17 cellular contexts compared by ENCODE assay signal in genomic region chr15:51629612-51630011, GRCh38. TPM values are rescaled to one million over a fixed set of nuclear protein-coding genes. Genes with fewer than 3 reads are reported as not detected.
DNase-seq lines count a peak whose midpoint lies in the region; ATAC-seq, FAIRE-seq and TF ChIP-seq lines count a peak whose summit lies in the region.
"Had no signal": no experiment of that assay in that cellular context is flagged by ENCODE, and none has a peak within 500 bp of the region (broad histone marks: within the 10 kb centered on the region; RNA-seq: fewer than 3 reads in every experiment).

No MANE protein-coding gene starts in this region.

- H2AK5ac ChIP-seq in H1 (ENCODE audit: low read depth, low read length), result no peak overlapping the region

- H4K8ac ChIP-seq in H1 (ENCODE audit: extremely low read depth, insufficient read depth, low read length), result peak overlapping the region; percentile 28; the same call in 1 of the 2 replicates

- TF ChIP-seq CTCF in H1 (IDR thresholded peaks at IDR 0.05; ENCODE audit: control extremely low read depth in 1 of 3, insufficient read depth in 1 of 3, low read depth in 1 of 3, low read length in 3 of 3) (no peak), mucosa of descending colon (IDR thresholded peaks at IDR 0.05) (no peak), uterus (IDR thresholded peaks at IDR 0.05) (no peak), ovary (IDR thresholded peaks at IDR 0.05) (no peak)

- H3K9ac ChIP-seq in BLaER1 treated with 17β-estradiol and CSF1 and Interleukin-3, amounts not matched to agents 10 nM and 100 nM, result peak overlapping the region in 7 of 11 experiments; percentile 40 to 86 (median 72); a peak in 12 of 22 replicates
- no peak overlapping the region for H3K9ac ChIP-seq in H1 (replicated peaks in 1 of 4; ENCODE audit: extremely low read depth in 1 of 4, low read depth in 3 of 4, low read length in 3 of 4)

- TF ChIP-seq EP300 in H1 (IDR thresholded peaks at IDR 0.05; ENCODE audit: borderline replicate concordance in 1 of 2, low read depth in 2 of 2, low read length in 2 of 2) (no peak), ovary (IDR thresholded peaks at IDR 0.05) (no peak)

- no peak overlapping the region for H4K91ac ChIP-seq in H1 (replicated peaks; ENCODE audit: insufficient read length, low read length)

- H4K5ac ChIP-seq in H1 (ENCODE audit: insufficient read length, low read depth, low read length), result no peak overlapping the region

- no peak overlapping the region for H2BK5ac ChIP-seq in H1 (ENCODE audit: low read depth, low read length)

- H3K27me3 ChIP-seq in BLaER1 treated with 17β-estradiol and CSF1 and Interleukin-3, amounts not matched to agents 10 nM and 100 nM, result no peaks in the 10 kb centered on the region
- peaks cover 0 to 3% (median 0%) of the 10 kb centered on the region in 4 experiments; a peak in 1 of 7 replicates for H3K27me3 ChIP-seq in H1 (replicated peaks in 1 of 4; ENCODE audit: control insufficient read depth in 3 of 4, extremely low read depth in 1 of 4, insufficient read depth in 3 of 4, low read length in 3 of 4)
- H3K27me3 ChIP-seq in uterus, result no peaks in the 10 kb centered on the region
- no peaks in the 10 kb centered on the region for H3K27me3 ChIP-seq in ovary
- H3K27me3 ChIP-seq: thyroid gland had no signal

- H3K23ac ChIP-seq in H1 (ENCODE audit: insufficient read length), result no peak overlapping the region

- POLR2A ChIA-PET in H1 (lab: Charles Lee; ENCODE audit: partially characterized antibody), result no interaction called here

- no peaks in the 10 kb centered on the region for H3K79me1 ChIP-seq in H1 (ENCODE audit: low read depth, low read length)

- intact Hi-C loops in mucosa of descending colon (cut with DNase I, micrococcal nuclease) (no loop called here), uterus (cut with DNase I; ENCODE audit: low total_unique reads) (no loop called here), ovary (cut with DNase I) (no loop called here)

- no peak overlapping the region for H3K14ac ChIP-seq in H1 (ENCODE audit: insufficient read length)

- H3K4ac ChIP-seq in H1 (replicated peaks; ENCODE audit: insufficient read length, low read depth, low read length), result no peak overlapping the region

- peak overlapping the region in 8 of 11 experiments; percentile 36 to 78 (median 70); a peak in 16 of 22 replicates for H3K4me2 ChIP-seq in BLaER1 treated with 17β-estradiol and CSF1 and Interleukin-3, amounts not matched to agents 10 nM and 100 nM
- H3K4me2 ChIP-seq in H1 (ENCODE audit: insufficient read depth in 1 of 2, low read depth in 2 of 2, low read length in 2 of 2), result no peak overlapping the region

- H3K36me3 ChIP-seq in BLaER1 treated with 17β-estradiol and CSF1 and Interleukin-3, amounts not matched to agents 10 nM and 100 nM, result no peaks in the 10 kb centered on the region
- H3K36me3 ChIP-seq in H1 (ENCODE audit: control insufficient read depth in 2 of 4, insufficient read depth in 4 of 4, low read length in 3 of 4), result no peaks in the 10 kb centered on the region
- H3K36me3 ChIP-seq in mucosa of descending colon (ENCODE audit: low read depth), result no peaks in the 10 kb centered on the region
- H3K36me3 ChIP-seq in uterus, result no peaks in the 10 kb centered on the region
- no peaks in the 10 kb centered on the region for H3K36me3 ChIP-seq in ovary
- H3K36me3 ChIP-seq: thyroid gland had no signal

- no peak overlapping the region for H3K56ac ChIP-seq in H1 (replicated peaks; ENCODE audit: insufficient read length, low read depth, low read length)

- no peak for TF ChIP-seq POLR2A in H1 (IDR thresholded peaks at IDR 0.05; ENCODE audit: control extremely low read depth in 1 of 2, low read depth in 2 of 2, low read length in 2 of 2)
- TF ChIP-seq POLR2A in uterus (IDR thresholded peaks at IDR 0.05), result no peak
- TF ChIP-seq POLR2A in ovary (IDR thresholded peaks at IDR 0.05), result no peak

- H3K9me3 ChIP-seq in BLaER1 treated with 17β-estradiol and CSF1 and Interleukin-3, amounts not matched to agents 10 nM and 100 nM (replicated peaks in 1 of 11), result no peaks in the 10 kb centered on the region
- no peaks in the 10 kb centered on the region for H3K9me3 ChIP-seq in H1 (ENCODE audit: insufficient read depth in 2 of 2, low read depth in 1 of 2, low read length in 1 of 2)
- no peaks in the 10 kb centered on the region for H3K9me3 ChIP-seq in mucosa of descending colon
- H3K9me3 ChIP-seq in uterus, result no peaks in the 10 kb centered on the region
- H3K9me3 ChIP-seq in ovary, result no peaks in the 10 kb centered on the region
- H3K9me3 ChIP-seq: thyroid gland had no signal

- no peak overlapping the region for H2AFZ ChIP-seq in H1 (ENCODE audit: low read length)

- ATAC-seq in mucosa of descending colon (peak; percentile 58), GM18520 (IDR thresholded peaks at IDR 0.05; ENCODE audit: unreplicated experiment) (no peak)

- no peak for FAIRE-seq in H1 (lab: Jason Lieb, UNC)

- H3K27ac ChIP-seq in BLaER1 treated with 17β-estradiol and CSF1 and Interleukin-3, amounts not matched to agents 10 nM and 100 nM, result peak overlapping the region in 8 of 11 experiments; percentile 62 to 99 (median 90); a peak in 17 of 22 replicates
- H3K27ac ChIP-seq in H1 (ENCODE audit: low read depth, low read length), result no peak overlapping the region
- no peak overlapping the region for H3K27ac ChIP-seq in uterus
- H3K27ac ChIP-seq in ovary, result no peak overlapping the region
- H3K27ac ChIP-seq: epithelial cell of prostate, thyroid gland had no signal

- no peak overlapping the region for H3K18ac ChIP-seq in H1 (ENCODE audit: extremely low read depth, low read length)

- H3K4me3 ChIP-seq in BLaER1 treated with 17β-estradiol and CSF1 and Interleukin-3, amounts not matched to agents 10 nM and 100 nM, result no peak overlapping the region
- H3K4me3 ChIP-seq in H1 (ENCODE audit: extremely low read depth in 1 of 4, insufficient read depth in 2 of 4, low read depth in 3 of 4, low read length in 4 of 4), result no peak overlapping the region
- H3K4me3 ChIP-seq in mucosa of descending colon, result no peak overlapping the region
- no peak overlapping the region for H3K4me3 ChIP-seq in uterus
- no peak overlapping the region for H3K4me3 ChIP-seq in ovary
- H3K4me3 ChIP-seq: thyroid gland had no signal

- TF ChIP-seq RAD21 in H1 (IDR thresholded peaks at IDR 0.05 in 1 of 2, conservative IDR thresholded peaks at IDR 0.05 in 1 of 2; ENCODE audit: low read depth in 2 of 2, low read length in 2 of 2), result no peak

- H3K79me2 ChIP-seq in H1 (ENCODE audit: control insufficient read depth in 1 of 2, insufficient read depth in 2 of 2, low read length in 2 of 2), result no peaks in the 10 kb centered on the region

- peaks cover 10 to 89% (median 38%) of the 10 kb centered on the region in 10 experiments for H3K4me1 ChIP-seq in BLaER1 treated with 17β-estradiol and CSF1 and Interleukin-3, amounts not matched to agents 10 nM and 100 nM
- H3K4me1 ChIP-seq in H1 (replicated peaks in 1 of 4; ENCODE audit: control insufficient read depth in 3 of 4, insufficient read depth in 4 of 4, low read length in 3 of 4) (no peaks in the 10 kb centered on the region; a peak in 1 of 7 replicates), mucosa of descending colon (ENCODE audit: low read depth) (peaks cover under 1% of the 10 kb centered on the region), uterus (no peaks in the 10 kb centered on the region), ovary (ENCODE audit: insufficient read depth) (no peaks in the 10 kb centered on the region)
- H3K4me1 ChIP-seq: thyroid gland had no signal

- H2BK20ac ChIP-seq in H1 (ENCODE audit: low read length), result no peak overlapping the region

- DNase-seq in NOMO-1 (lab: John Stamatoyannopoulos, UW; ENCODE audit: unreplicated experiment in 2 of 2) (peak; percentile 92 to 93), H1 (ENCODE audit: low read depth in 1 of 2, low spot score in 2 of 2) (no peak), mucosa of descending colon (no peak), uterus (no peak), ovary (no peak), DMS 273 treated with DMSO at 0.1 percent for 48 hours (lab: John Stamatoyannopoulos, UW) (no peak)
- DNase-seq: activated naive CD4-positive, alpha-beta T cell; DMS53; NCI-H1694; NCI-H748 treated with DMSO at 0.1 percent for 48 hours; SHP77; thyroid gland had no signal

- no peak overlapping the region for H2BK12ac ChIP-seq in H1 (ENCODE audit: low read depth, low read length)

- 76% methylated on average over 1 of the region's 1 CpG; no CpG with 5 or more reads in 1 of the 2 experiments for WGBS in H1 (ENCODE audit: extremely low coverage in 1 of 2, insufficient coverage in 1 of 2, insufficient read length in 1 of 2, insufficient replicate concordance in 2 of 2, low coverage in 1 of 2, low lambda C conversion rate in 2 of 2, missing lambda C conversion rate in 1 of 2), 2 experiments
- 72 to 78% (median 75%) methylated on average over 1 of the region's 1 CpG for WGBS in ovary, 3 donors

- CTCF ChIA-PET in H1 (lab: Charles Lee; ENCODE audit: partially characterized antibody), result no interaction called here

- H2BK120ac ChIP-seq in H1 (replicated peaks; ENCODE audit: low read depth, low read length), result no peak overlapping the region

- H3K23me2 ChIP-seq in H1 (ENCODE audit: low read depth, low read length), result no peaks in the 10 kb centered on the region

- no peaks in the 10 kb centered on the region for H4K20me1 ChIP-seq in BLaER1 treated with 17β-estradiol and CSF1 and Interleukin-3, amounts not matched to agents 10 nM and 100 nM
- H4K20me1 ChIP-seq in H1 (replicated peaks in 1 of 2; ENCODE audit: control insufficient read depth in 1 of 2, insufficient read depth in 2 of 2, low read length in 2 of 2), result no peaks in the 10 kb centered on the region

- no peak overlapping the region for H2BK15ac ChIP-seq in H1 (ENCODE audit: low read length)

RNA-seq across cellular contexts. Expression of gene DMXL2, which starts 7.0 kb away (rescaled TPM):
- total RNA-seq in H1 (2021; fragmentation: NEBNext Ultra II Directional; extraction: Animal tissue kit (Norgen Biotek cat#: 25700)), result 10.6 and 11.4 TPM in 2 replicates
- polyA plus RNA-seq in H1 (2011; rRNA removed), result 5.9 and 9.5 TPM in 2 replicates
- 8.8 TPM for polyA plus RNA-seq in H1 (2011; cell fraction: cytosol; rRNA removed)
- 6.1 TPM for polyA plus RNA-seq in H1 (2011; cell fraction: nucleus; rRNA removed)
- polyA plus RNA-seq in H1 (2012, experiment 1 of 2), result 7.9 to 10.5 TPM (median 8.9 TPM) in 4 replicates
- 0.46 TPM for polyA plus RNA-seq in H1 (2012, experiment 2 of 2)
- 4.3 TPM for polyA plus RNA-seq in H1 (2013, experiment 1 of 2)
- polyA plus RNA-seq in H1 (2013, experiment 2 of 2), result 3.5 TPM
- polyA minus RNA-seq in H1 (2011; rRNA and poly(A)+ RNA removed), result 12.4 and 12.5 TPM in 2 replicates
- polyA minus RNA-seq in H1 (2011; cell fraction: cytosol; rRNA and poly(A)+ RNA removed), result 11.0 TPM
- polyA minus RNA-seq in H1 (2011; cell fraction: nucleus; rRNA and poly(A)+ RNA removed), result 17.8 TPM
- total RNA-seq in mucosa of descending colon, result 10 to 100 TPM; 36.5 to 45.5 (median 43.0) TPM
- total RNA-seq in uterus, result 100 to 1,000 TPM in 1 of 4 donors, 10 to 100 TPM in 2, 1 to 10 TPM in 1; 6.9 to 100 (median 26.6) TPM
- total RNA-seq in ovary, result 10 to 100 TPM; 12.1 to 28.5 (median 16.1) TPM
- 10 to 100 TPM in 1 of 2 donors, 1 to 10 TPM in 1; 9.1 to 17.6 TPM for polyA plus RNA-seq in ovary

RNA-seq across cellular contexts. Expression of gene SCG3, which starts 51.7 kb away (rescaled TPM):
- 42.4 and 45.9 TPM in 2 replicates for total RNA-seq in H1 (2021; fragmentation: NEBNext Ultra II Directional; extraction: Animal tissue kit (Norgen Biotek cat#: 25700))
- polyA plus RNA-seq in H1 (2011; rRNA removed) (2.3 and 5.2 TPM in 2 replicates), ovary (under 1 TPM; 0.11 to 0.37 TPM)
- 7.0 TPM for polyA plus RNA-seq in H1 (2011; cell fraction: cytosol; rRNA removed)
- polyA plus RNA-seq in H1 (2011; cell fraction: nucleus; rRNA removed), result 4.2 TPM
- 19.2 to 36.5 TPM (median 23.0 TPM) in 4 replicates for polyA plus RNA-seq in H1 (2012, experiment 1 of 2)
- polyA plus RNA-seq in H1 (2012, experiment 2 of 2), result 2.9 TPM
- 86.8 TPM for polyA plus RNA-seq in H1 (2013, experiment 1 of 2)
- 99.2 TPM for polyA plus RNA-seq in H1 (2013, experiment 2 of 2)
- polyA minus RNA-seq in H1 (2011; rRNA and poly(A)+ RNA removed), result 4.9 and 8.3 TPM in 2 replicates
- polyA minus RNA-seq in H1 (2011; cell fraction: cytosol; rRNA and poly(A)+ RNA removed), result 6.2 TPM
- polyA minus RNA-seq in H1 (2011; cell fraction: nucleus; rRNA and poly(A)+ RNA removed), result 19.6 TPM
- total RNA-seq in mucosa of descending colon (1 to 10 TPM in 1 of 3 donors, under 1 TPM in 2; 0.78 to 3.3 (median 0.89) TPM), uterus (under 1 TPM in 1 of 4 donors, not detected in 3; 0.41 TPM), ovary (under 1 TPM in 3 of 7 donors, not detected in 4; 0.08 to 0.46 (median 0.27) TPM)
- total RNA-seq: activated CD8-positive, alpha-beta memory T cell treated with anti-CD3 and anti-CD28 coated beads for 36 hours had no signal
- polyA plus RNA-seq: IgD-negative memory B cell had no signal

Comparison
In these comparisons a context has a peak if more than half of its experiments do, and no peak if none do; other contexts are left out.
1. H3K27ac ChIP-seq: peak in BLaER1 treated with 17β-estradiol and CSF1 and Interleukin-3, amounts not matched to agents 10 nM and 100 nM (8 of 11); none in H1 (single experiment), uterus (0 of 2) and ovary (0 of 2).
2. H3K4me2 ChIP-seq: peak in BLaER1 treated with 17β-estradiol and CSF1 and Interleukin-3, amounts not matched to agents 10 nM and 100 nM (8 of 11); none in H1 (0 of 2).
3. H3K9ac ChIP-seq: peak in BLaER1 treated with 17β-estradiol and CSF1 and Interleukin-3, amounts not matched to agents 10 nM and 100 nM (7 of 11); none in H1 (0 of 4).
4. DNase-seq: peak in NOMO-1 (2 of 2); none in H1 (0 of 2), mucosa of descending colon (0 of 3), uterus (0 of 2), ovary (0 of 5) and DMS 273 treated with DMSO at 0.1 percent for 48 hours (single experiment).
5. RNA of gene SCG3, which starts 51.7 kb away (total RNA-seq): 42.4 to 45.9 TPM in H1; 0.78 to 3.3 TPM in mucosa of descending colon, 0.08 to 0.46 TPM in ovary and 0.41 TPM in uterus; every median in the first group is over 10 times any median in the second.